In genomic region chr2:207632575-207633492, GRCh38 we compare ENCODE assay signal across 1 cellular context.
TF ChIP-seq lines count a peak whose summit lies in the region.

No MANE protein-coding gene starts in this region.

TF ChIP-seq in HepG2, 621 proteins besides CTCF, POLR2A, EP300 and RAD21 (continued from another document):
- TF ChIP-seq HDAC1 (CRISPR knock-in tag; IDR thresholded peaks at IDR 0.05) = peak; percentile 51; the same call in 1 of the 2 replicates
- TF ChIP-seq ZMYM3 (CRISPR knock-in tag; IDR thresholded peaks at IDR 0.05) = peak; percentile 67
